Comparison of ENCODE assay signal across 8 cellular contexts in the genomic region with DNA sequence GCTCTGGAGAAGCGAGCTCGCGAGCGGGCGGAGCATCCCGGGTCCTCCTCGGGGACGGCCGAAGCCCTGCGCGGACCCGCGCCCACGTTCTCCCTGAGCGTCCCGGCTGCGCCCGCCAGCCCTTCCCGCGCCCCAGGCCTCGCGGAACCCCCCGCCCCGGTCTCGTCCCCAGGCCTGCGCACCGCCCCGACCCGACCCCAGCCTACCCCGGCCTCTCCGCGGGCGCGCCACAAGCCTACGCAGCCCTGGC. TPM values are rescaled to one million over a fixed set of nuclear protein-coding genes. Genes with fewer than 3 reads are reported as not detected.
DNase-seq lines count a peak whose midpoint lies in the region; ATAC-seq and TF ChIP-seq lines count a peak whose summit lies in the region.

No MANE protein-coding gene starts in this region.

- H3K27me3 Mint-ChIP-seq in Caco-2 (ENCODE audit: insufficient read depth, unreplicated experiment) (no peaks in the 10 kb centered on the region), neural progenitor cell (ENCODE audit: insufficient read depth, low read depth) (peaks cover 2% of the 10 kb centered on the region)

- H3K4me1 Mint-ChIP-seq in Caco-2 (ENCODE audit: low read depth, unreplicated experiment) (peaks cover 16% of the 10 kb centered on the region), neural progenitor cell (peaks cover 26% of the 10 kb centered on the region)

- H3K9me3 Mint-ChIP-seq in Caco-2 (ENCODE audit: unreplicated experiment): no peaks in the 10 kb centered on the region
- no peaks in the 10 kb centered on the region for H3K9me3 Mint-ChIP-seq in neural progenitor cell

- H3K27ac Mint-ChIP-seq in Caco-2 (ENCODE audit: unreplicated experiment): peak overlapping the region; percentile 83
- H3K27ac Mint-ChIP-seq in neural progenitor cell: no peak overlapping the region

- intact Hi-C loops in Caco-2 (cut with micrococcal nuclease; ENCODE audit: unreplicated experiment): no loop called here

- H3K9me3 ChIP-seq in Caco-2 (no peaks in the 10 kb centered on the region), Loucy (ENCODE audit: insufficient read depth, low read depth, low read length) (no peaks in the 10 kb centered on the region), neural progenitor cell (ENCODE audit: low read depth) (no peaks in the 10 kb centered on the region)
- no peaks in the 10 kb centered on the region for H3K9me3 ChIP-seq in effector memory CD4-positive, alpha-beta T cell (ENCODE audit: control insufficient read depth, low read length)

- peak overlapping the region; percentile 98 for H3K4me2 ChIP-seq in Loucy (ENCODE audit: low read depth, low read length, poor library complexity, severe bottlenecking)
- peak overlapping the region; percentile 93 for H3K4me2 ChIP-seq in neural progenitor cell

- peak overlapping the region; percentile 97 for H3K27ac ChIP-seq in effector memory CD4-positive, alpha-beta T cell (ENCODE audit: insufficient read depth, low read length, poor library complexity, severe bottlenecking)
- peak overlapping the region; percentile 89 for H3K27ac ChIP-seq in neural progenitor cell

- H3K4me3 Mint-ChIP-seq in Caco-2 (ENCODE audit: unreplicated experiment) (peak overlapping the region; percentile 87), neural progenitor cell (peak overlapping the region; percentile 91)

- DNase-seq in Caco-2 (no peak), neural progenitor cell (ENCODE audit: low spot score) (no peak), NCI-H1417 (lab: John Stamatoyannopoulos, UW) (no peak)
- DNase-seq in effector memory CD4-positive, alpha-beta T cell: no peak
- DNase-seq in activated CD4-positive, CD25-positive, alpha-beta regulatory T cell treated with anti-CD3 and anti-CD28 coated beads, Interleukin-2, amount 50 U/mL, for 72 hours: no peak

- peaks cover 59% of the 10 kb centered on the region for H3K79me2 ChIP-seq in Loucy (ENCODE audit: insufficient read depth, low read length)
- peaks cover 34% of the 10 kb centered on the region for H3K79me2 ChIP-seq in neural progenitor cell (ENCODE audit: low read depth)

- H3K36me3 Mint-ChIP-seq in Caco-2 (ENCODE audit: insufficient read depth, unreplicated experiment) (peaks cover 51% of the 10 kb centered on the region), neural progenitor cell (peaks cover 16% of the 10 kb centered on the region)

- peak overlapping the region; percentile 16; the same call in 1 of the 2 replicates for H2AFZ ChIP-seq in Loucy (ENCODE audit: low read length)
- H2AFZ ChIP-seq in neural progenitor cell (replicated peaks): no peak overlapping the region

- BruUV-seq in Caco-2 (replicated peaks; lab: Mats Ljungman, UMichigan): no TSS peak

- H3K4me3 ChIP-seq in Caco-2 (ENCODE audit: low read depth, low read length) (peak overlapping the region; percentile 66), Loucy (ENCODE audit: low read length, poor library complexity, severe bottlenecking) (peak overlapping the region; percentile 90), neural progenitor cell (peak overlapping the region; percentile 77)
- H3K4me3 ChIP-seq in effector memory CD4-positive, alpha-beta T cell (ENCODE audit: insufficient read depth, low read depth, low read length, poor library complexity, severe bottlenecking): peak overlapping the region; percentile 78

- peaks cover 30% of the 10 kb centered on the region for H4K20me1 ChIP-seq in Loucy (ENCODE audit: insufficient read depth, low read length, poor library complexity, severe bottlenecking)
- H4K20me1 ChIP-seq in neural progenitor cell (ENCODE audit: low read depth): peaks cover 17% of the 10 kb centered on the region

- TF ChIP-seq CTCF in Caco-2 (IDR thresholded peaks at IDR 0.05; ENCODE audit: insufficient read depth in 1 of 2, low read depth in 1 of 2, low read length in 1 of 2, severe bottlenecking in 1 of 2, unreplicated experiment in 1 of 2) (no peak), Loucy (conservative IDR thresholded peaks at IDR 0.05; ENCODE audit: low read length) (no peak), neural progenitor cell (IDR thresholded peaks at IDR 0.05) (no peak)

- ATAC-seq in GM19455 (IDR thresholded peaks at IDR 0.05; ENCODE audit: unreplicated experiment) (no peak), GM19463 (IDR thresholded peaks at IDR 0.05; ENCODE audit: unreplicated experiment) (no peak)

- H3K4me1 ChIP-seq in Caco-2 (peaks cover 28% of the 10 kb centered on the region), Loucy (ENCODE audit: insufficient read depth, low read length, poor library complexity, severe bottlenecking) (peaks cover 44% of the 10 kb centered on the region), neural progenitor cell (peaks cover 8% of the 10 kb centered on the region)
- peaks cover 18% of the 10 kb centered on the region for H3K4me1 ChIP-seq in effector memory CD4-positive, alpha-beta T cell (ENCODE audit: control insufficient read depth, insufficient read depth, low read length, poor library complexity, severe bottlenecking)

- H3F3A ChIP-seq in Loucy (ENCODE audit: low read depth) (no peaks in the 10 kb centered on the region), neural progenitor cell (ENCODE audit: low read depth) (peaks cover 12% of the 10 kb centered on the region)

- CTCF ChIA-PET in Caco-2 (lab: Charles Lee): interaction anchor here (0.9 kb wide), 1 partner anchor 9 kb away, joined by 7 read pairs; no protein-coding TSS in a partner anchor

- H3K27me3 ChIP-seq in Caco-2 (replicated peaks; ENCODE audit: control insufficient read depth, insufficient read depth, low read length) (no peaks in the 10 kb centered on the region), Loucy (ENCODE audit: insufficient read depth, low read length, poor library complexity, severe bottlenecking) (no peaks in the 10 kb centered on the region), neural progenitor cell (no peaks in the 10 kb centered on the region)
- H3K27me3 ChIP-seq in effector memory CD4-positive, alpha-beta T cell (replicated peaks; ENCODE audit: control insufficient read depth, insufficient read depth, low read length, poor library complexity, severe bottlenecking): no peaks in the 10 kb centered on the region

- peak overlapping the region; percentile 90 for H3K9ac ChIP-seq in Loucy (ENCODE audit: low read depth, low read length, poor library complexity, severe bottlenecking)
- peak overlapping the region; percentile 87 for H3K9ac ChIP-seq in neural progenitor cell

- H3K36me3 ChIP-seq in Caco-2 (ENCODE audit: control insufficient read depth, insufficient read depth, low read length) (peaks cover 4% of the 10 kb centered on the region), Loucy (ENCODE audit: insufficient read depth, low read length) (peaks cover 23% of the 10 kb centered on the region; the same call in 1 of the 2 replicates), neural progenitor cell (no peaks in the 10 kb centered on the region)
- H3K36me3 ChIP-seq in effector memory CD4-positive, alpha-beta T cell (ENCODE audit: control insufficient read depth, insufficient read depth, low read length): peaks cover 25% of the 10 kb centered on the region

- H3K9me2 ChIP-seq in Loucy (replicated peaks; ENCODE audit: low read depth, low read length): no peaks in the 10 kb centered on the region

- POLR2A ChIA-PET in Caco-2 (lab: Charles Lee): interaction anchor here (1.0 kb wide), 1 partner anchor 25 kb away, joined by 4 read pairs; no protein-coding TSS in a partner anchor

RNA-seq across cellular contexts. Expression of a gene that starts 0.2 kb away (rescaled TPM):
- 103 and 108 TPM in 2 replicates for total RNA-seq in Caco-2 (2022)
- total RNA-seq in neural progenitor cell (ENCODE audit: low replicate concordance): 16.6 and 20.4 TPM in 2 replicates

RNA-seq across cellular contexts. Expression of a gene that starts 58.4 kb away (rescaled TPM):
- 26.5 and 29.6 TPM in 2 replicates for total RNA-seq in Caco-2 (2022)
- 14.8 and 16.0 TPM in 2 replicates for total RNA-seq in neural progenitor cell (ENCODE audit: low replicate concordance)
